ENCODE assay signal across 11 cellular contexts in genomic region chr12:94488449-94488848, GRCh38.
DNase-seq lines count a peak whose midpoint lies in the region; ATAC-seq lines count a peak whose summit lies in the region.
"Had no signal": no experiment of that assay in that cellular context is flagged by ENCODE, and none has a peak within 500 bp of the region (broad histone marks: within the 10 kb centered on the region; RNA-seq: fewer than 3 reads in every experiment).

No MANE protein-coding gene starts in this region.

- H3K4me3 Mint-ChIP-seq in stimulated activated naive CD8-positive, alpha-beta T cell treated with anti-CD3 and anti-CD28 coated beads, Interleukin-15, amount 100 ng/mL, for 72 hours: no peak overlapping the region
- no peak overlapping the region for H3K4me3 Mint-ChIP-seq in activated naive CD8-positive, alpha-beta T cell treated with anti-CD3 and anti-CD28 coated beads, Interleukin-2, amount 50 U/mL, for 24 hours
- H3K4me3 Mint-ChIP-seq: natural killer cell treated with Interleukin-12 subunit alpha and Interleukin-12 subunit beta and Interleukin-15 and Interleukin-18, amount 100 ng/mL, for 72 hours had no signal

- H3K36me3 Mint-ChIP-seq in activated naive CD8-positive, alpha-beta T cell treated with anti-CD3 and anti-CD28 coated beads, Interleukin-2, amount 50 U/mL, for 24 hours (ENCODE audit: low read depth): no peaks in the 10 kb centered on the region
- H3K36me3 Mint-ChIP-seq: natural killer cell treated with Interleukin-12 subunit alpha and Interleukin-12 subunit beta and Interleukin-15 and Interleukin-18, amount 100 ng/mL, for 72 hours had no signal

- ATAC-seq in GM18511 (IDR thresholded peaks at IDR 0.05; ENCODE audit: unreplicated experiment): peak; percentile 99
- peak; percentile 99 for ATAC-seq in GM21526 (IDR thresholded peaks at IDR 0.05; ENCODE audit: low FRiP score, unreplicated experiment)
- ATAC-seq in HG03342 (IDR thresholded peaks at IDR 0.05; ENCODE audit: unreplicated experiment): peak; percentile 99
- no peak for ATAC-seq in stimulated activated naive CD8-positive, alpha-beta T cell treated with anti-CD3 and anti-CD28 coated beads, Interleukin-15, amount 100 ng/mL, for 72 hours
- no peak for ATAC-seq in activated naive CD8-positive, alpha-beta T cell treated with anti-CD3 and anti-CD28 coated beads, Interleukin-2, amount 50 U/mL, for 24 hours
- ATAC-seq: natural killer cell treated with Interleukin-12 subunit alpha and Interleukin-12 subunit beta and Interleukin-15 and Interleukin-18, amount 100 ng/mL, for 72 hours had no signal

- H3K27me3 Mint-ChIP-seq in stimulated activated naive CD8-positive, alpha-beta T cell treated with anti-CD3 and anti-CD28 coated beads, Interleukin-15, amount 100 ng/mL, for 72 hours: no peaks in the 10 kb centered on the region
- H3K27me3 Mint-ChIP-seq in activated naive CD8-positive, alpha-beta T cell treated with anti-CD3 and anti-CD28 coated beads, Interleukin-2, amount 50 U/mL, for 24 hours: peaks cover 1% of the 10 kb centered on the region

- H3K9me3 Mint-ChIP-seq in stimulated activated naive CD8-positive, alpha-beta T cell treated with anti-CD3 and anti-CD28 coated beads, Interleukin-15, amount 100 ng/mL, for 72 hours: no peaks in the 10 kb centered on the region
- no peaks in the 10 kb centered on the region for H3K9me3 Mint-ChIP-seq in activated naive CD8-positive, alpha-beta T cell treated with anti-CD3 and anti-CD28 coated beads, Interleukin-2, amount 50 U/mL, for 24 hours
- H3K9me3 Mint-ChIP-seq: natural killer cell treated with Interleukin-12 subunit alpha and Interleukin-12 subunit beta and Interleukin-15 and Interleukin-18, amount 100 ng/mL, for 72 hours had no signal

- no peak overlapping the region for H3K27ac Mint-ChIP-seq in stimulated activated naive CD8-positive, alpha-beta T cell treated with anti-CD3 and anti-CD28 coated beads, Interleukin-15, amount 100 ng/mL, for 72 hours
- H3K27ac Mint-ChIP-seq in activated naive CD8-positive, alpha-beta T cell treated with anti-CD3 and anti-CD28 coated beads, Interleukin-2, amount 50 U/mL, for 24 hours: no peak overlapping the region
- H3K27ac Mint-ChIP-seq: natural killer cell treated with Interleukin-12 subunit alpha and Interleukin-12 subunit beta and Interleukin-15 and Interleukin-18, amount 100 ng/mL, for 72 hours had no signal

- DNase-seq in astrocyte of the hippocampus (ENCODE audit: low read depth, low spot score): peak; percentile 2
- DNase-seq in hepatic stellate cell (ENCODE audit: low spot score): no peak
- DNase-seq in NCI-H187 (lab: John Stamatoyannopoulos, UW): no peak
- DNase-seq in stimulated activated naive CD8-positive, alpha-beta T cell treated with anti-CD3 and anti-CD28 coated beads, Interleukin-15, amount 100 ng/mL, for 72 hours: no peak
- no peak for DNase-seq in activated naive CD8-positive, alpha-beta T cell treated with anti-CD3 and anti-CD28 coated beads, Interleukin-2, amount 50 U/mL, for 24 hours
- DNase-seq: Caco-2, NCI-H526 treated with DMSO at 0.1 percent for 48 hours had no signal

- no peaks in the 10 kb centered on the region for H3K4me1 Mint-ChIP-seq in stimulated activated naive CD8-positive, alpha-beta T cell treated with anti-CD3 and anti-CD28 coated beads, Interleukin-15, amount 100 ng/mL, for 72 hours
- no peaks in the 10 kb centered on the region for H3K4me1 Mint-ChIP-seq in activated naive CD8-positive, alpha-beta T cell treated with anti-CD3 and anti-CD28 coated beads, Interleukin-2, amount 50 U/mL, for 24 hours

Comparison
In these comparisons a context has a peak if more than half of its experiments do, and no peak if none do; other contexts are left out.
1. ATAC-seq: peak in GM18511 (single experiment), GM21526 (single experiment) and HG03342 (single experiment); none in stimulated activated naive CD8-positive, alpha-beta T cell treated with anti-CD3 and anti-CD28 coated beads, Interleukin-15, amount 100 ng/mL, for 72 hours (single experiment) and activated naive CD8-positive, alpha-beta T cell treated with anti-CD3 and anti-CD28 coated beads, Interleukin-2, amount 50 U/mL, for 24 hours (single experiment).